Comparison of ENCODE assay signal across 29 cellular contexts in genomic region chr4:175590205-175590604, GRCh38.
"Had no signal": no experiment of that assay in that cellular context is flagged by ENCODE, and none has a peak within 500 bp of the region (broad histone marks: within the 10 kb centered on the region; RNA-seq: fewer than 3 reads in every experiment).

No MANE protein-coding gene starts in this region.

- H3K27me3 ChIP-seq: neutrophil, spleen, suprapubic skin, testis, tibial artery, transverse colon, upper lobe of right lung, uterus had no signal

- H3K4me2 ChIP-seq: smooth muscle cell had no signal

- DNase-seq: naive thymus-derived CD8-positive, alpha-beta T cell; nephron progenitor cell; nucleus accumbens; posterior cingulate gyrus; psoas muscle; right cardiac atrium; spleen; stimulated activated CD4-positive, alpha-beta T cell treated with anti-CD3 and anti-CD28 coated beads, Interleukin-12 subunit alpha, Interleukin-12 subunit beta, amount 100 ng/mL, for 4 hours; stimulated activated CD4-positive, alpha-beta T cell treated with anti-CD3 and anti-CD28 coated beads, Interleukin-1b, Interleukin-23, amount 100 ng/mL, for 48 hours; stimulated activated CD4-positive, alpha-beta T cell treated with anti-CD3 and anti-CD28 coated beads, Interleukin-4, amount 100 ng/mL, for 1 hour; stimulated activated CD4-positive, alpha-beta T cell treated with anti-CD3 and anti-CD28 coated beads, Interleukin-4, amount 100 ng/mL, for 4 hours; stimulated activated CD8-positive, alpha-beta memory T cell treated with anti-CD3 and anti-CD28 coated beads, Interleukin-4, amount 100 ng/mL, for 48 hours; stimulated activated naive CD4-positive, alpha-beta T cell; stimulated activated naive CD8-positive, alpha-beta T cell treated with anti-CD3 and anti-CD28 coated beads, Interleukin-15, amount 100 ng/mL, for 72 hours; stimulated activated naive CD8-positive, alpha-beta T cell treated with anti-CD3 and anti-CD28 coated beads, Interleukin-15, Interleukin-2, amounts not matched to agents 100 U/mL and 50 U/mL, for 24 hours; substantia nigra; testis; tibial artery; transverse colon; upper lobe of right lung; uterus had no signal

- ATAC-seq: naive thymus-derived CD8-positive, alpha-beta T cell; natural killer cell treated with Interleukin-12 subunit alpha and Interleukin-12 subunit beta and Interleukin-15 and Interleukin-18, amount 100 ng/mL, for 72 hours; psoas muscle; right cardiac atrium; sciatic nerve; stimulated activated memory B cell treated with anti-CD40 and anti-IgM and Interleukin-4, amounts not matched to agents 10 μg/mL and 1 μg/mL and 100 μg/mL, for 72 hours; stimulated activated naive CD8-positive, alpha-beta T cell treated with anti-CD3 and anti-CD28 coated beads, Interleukin-15, amount 100 ng/mL, for 72 hours; stimulated activated naive CD8-positive, alpha-beta T cell treated with anti-CD3 and anti-CD28 coated beads, Interleukin-15, Interleukin-2, amounts not matched to agents 100 U/mL and 50 U/mL, for 24 hours; upper lobe of right lung had no signal

- H3K27ac ChIP-seq: neutrophil, parathyroid adenoma, psoas muscle, skin epidermis, spleen, suprapubic skin, testis, tibial artery, transverse colon, upper lobe of right lung, uterus had no signal

- H3K9ac ChIP-seq: parathyroid adenoma had no signal

- H3K4me3 ChIP-seq: psoas muscle, skin epidermis, smooth muscle cell, spleen, suprapubic skin, testis, tibial artery, transverse colon, upper lobe of right lung, uterus had no signal

- H3K9me3 ChIP-seq: psoas muscle, testis, tibial artery, transverse colon, upper lobe of right lung, uterus had no signal

- H3K79me2 ChIP-seq: parathyroid adenoma had no signal

- H2AFZ ChIP-seq: parathyroid adenoma had no signal

- H3K4me1 ChIP-seq: parathyroid adenoma, psoas muscle, spleen, suprapubic skin, testis, tibial artery, transverse colon, upper lobe of right lung, uterus had no signal

- H3K36me3 ChIP-seq: neutrophil, spleen, suprapubic skin, tibial artery, transverse colon, upper lobe of right lung, uterus had no signal
